Comparison of ENCODE assay signal across 1 cellular context in the genomic region with DNA sequence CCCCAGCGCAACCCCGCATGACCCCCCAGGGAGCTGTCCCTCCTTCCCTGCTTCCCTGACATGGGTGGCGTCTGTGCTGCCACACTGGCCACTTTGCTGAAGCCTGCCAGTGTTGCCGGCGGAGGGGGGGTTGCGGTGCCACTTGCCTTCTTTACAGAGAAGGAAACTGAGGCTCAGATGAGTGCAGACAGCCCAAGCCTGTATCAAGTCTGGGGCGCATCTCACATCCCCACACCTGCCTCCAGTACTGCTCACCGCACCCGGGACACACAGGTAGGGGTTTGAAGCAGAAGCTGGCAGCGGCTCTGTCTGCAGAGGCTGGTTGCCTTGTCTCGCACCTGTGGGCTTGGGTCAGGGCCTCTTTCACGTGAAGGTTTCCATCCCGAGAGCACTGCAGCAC.
TF ChIP-seq lines count a peak whose summit lies in the region.

No MANE protein-coding gene starts in this region.

TF ChIP-seq in H1, 55 proteins besides CTCF, POLR2A, EP300 and RAD21 (continued from another document):
- TF ChIP-seq CHD7 (IDR thresholded peaks at IDR 0.05; ENCODE audit: insufficient replicate concordance, low read length), result no peak
- TF ChIP-seq PHF8 (conservative IDR thresholded peaks at IDR 0.05; ENCODE audit: low read depth, low read length), result no peak
